ENCODE assay signal across 1 cellular context in genomic region chr18:79944126-79944731, GRCh38.
TF ChIP-seq lines count a peak whose summit lies in the region.

No MANE protein-coding gene starts in this region.

TF ChIP-seq in H1, 55 proteins besides CTCF, POLR2A, EP300 and RAD21 (continued from another document):
- no peak for TF ChIP-seq YY1 (IDR thresholded peaks at IDR 0.05; ENCODE audit: low read depth, low read length)
- TF ChIP-seq JUN (IDR thresholded peaks at IDR 0.05; ENCODE audit: low read depth, low read length), result no peak
- no peak for TF ChIP-seq MAX (IDR thresholded peaks at IDR 0.05)
- TF ChIP-seq ZNF274 (IDR thresholded peaks at IDR 0.05; ENCODE audit: borderline replicate concordance, extremely low read depth, low read length), result no peak
- TF ChIP-seq CHD1 (IDR thresholded peaks at IDR 0.05; ENCODE audit: low read depth, low read length), result no peak
- TF ChIP-seq CBX5 (IDR thresholded peaks at IDR 0.05; ENCODE audit: low read depth, low read length), result no peak
